8 cellular contexts compared by ENCODE assay signal in genomic region chr11:114059984-114060401, GRCh38. TPM values are rescaled to one million over a fixed set of nuclear protein-coding genes. Genes with fewer than 3 reads are reported as not detected.
DNase-seq lines count a peak whose midpoint lies in the region; ATAC-seq and TF ChIP-seq lines count a peak whose summit lies in the region.

No MANE protein-coding gene starts in this region.

- H3K36me3 ChIP-seq in iPS-20b (ENCODE audit: insufficient read depth, low read depth, low read length) (no peaks in the 10 kb centered on the region), spleen (peaks cover 0 to 24% (median 14%) of the 10 kb centered on the region in 6 donors)

- H3K9ac ChIP-seq in iPS-20b (ENCODE audit: low read depth, low read length): no peak overlapping the region

- H3K4me3 ChIP-seq in iPS-20b (ENCODE audit: low read length) (peak overlapping the region; percentile 74), spleen (peak overlapping the region; percentile 77 to 97 (median 88))

- TF ChIP-seq CTCF in spleen (IDR thresholded peaks at IDR 0.05 in 8 of 11, conservative IDR thresholded peaks at IDR 0.05 in 3 of 11): peak in 2 of 11 experiments; percentile 33 to 34

- WGBS in spleen, 5 donors: 0 to 1% (median 0%) methylated on average over 14 to 33 of the region's 33 CpGs

- peaks cover 9% of the 10 kb centered on the region; the same call in 1 of the 2 replicates for H3K4me1 ChIP-seq in iPS-20b (ENCODE audit: insufficient read depth, low read length)
- peaks cover 4 to 81% (median 38%) of the 10 kb centered on the region in 6 donors for H3K4me1 ChIP-seq in spleen

- no peak for TF ChIP-seq POLR2A in spleen (IDR thresholded peaks at IDR 0.05)

- H3K9me3 ChIP-seq in iPS-20b (ENCODE audit: insufficient read depth, low read depth, low read length): no peaks in the 10 kb centered on the region
- H3K9me3 ChIP-seq in spleen: no peaks in the 10 kb centered on the region

- DNase-seq in CD1c-positive myeloid dendritic cell (ENCODE audit: extremely low spot score) (peak; percentile 49), MV-4-11 (lab: John Stamatoyannopoulos, UW) (peak; percentile 22), astrocyte of the hippocampus (ENCODE audit: low read depth, low spot score) (peak; percentile 60), spleen (no peak), AG08395 (ENCODE audit: low spot score) (no peak)

- H3K27ac ChIP-seq in iPS-20b (ENCODE audit: low read length) (no peak overlapping the region), spleen (peak overlapping the region; percentile 63 to 95 (median 90))

- intact Hi-C loops in spleen (cut with DNase I; ENCODE audit: low total_unique reads): no loop called here

- peaks cover 98% of the 10 kb centered on the region for H3K27me3 ChIP-seq in iPS-20b (ENCODE audit: insufficient read depth, low read length)
- peaks cover 0 to 56% (median 14%) of the 10 kb centered on the region in 7 donors for H3K27me3 ChIP-seq in spleen (replicated peaks in 1 of 7)

- no peak for ATAC-seq in GM18519 (IDR thresholded peaks at IDR 0.05; ENCODE audit: low FRiP score, unreplicated experiment)
- ATAC-seq in HG03025 (IDR thresholded peaks at IDR 0.05; ENCODE audit: low FRiP score, unreplicated experiment): no peak

RNA-seq across cellular contexts. Expression of gene ZBTB16, which starts 0.5 kb away (rescaled TPM):
- total RNA-seq in spleen: 10 to 100 TPM in 6 of 7 donors, 1 to 10 TPM in 1; 8.4 to 85.6 (median 81.9) TPM
- polyA plus RNA-seq in spleen: 1 to 10 TPM; 1.5 to 9.2 (median 2.8) TPM

Comparison
In these comparisons a context has a peak if more than half of its experiments do, and no peak if none do; other contexts are left out.
1. DNase-seq: peak in CD1c-positive myeloid dendritic cell (single experiment), MV-4-11 (single experiment) and astrocyte of the hippocampus (single experiment); none in spleen (single experiment) and AG08395 (single experiment).